ENCODE assay signal across 15 cellular contexts in genomic region chr10:71339796-71340589, GRCh38. TPM values are rescaled to one million over a fixed set of nuclear protein-coding genes. Genes with fewer than 3 reads are reported as not detected.
DNase-seq lines count a peak whose midpoint lies in the region; ATAC-seq, FAIRE-seq and TF ChIP-seq lines count a peak whose summit lies in the region.
"Had no signal": no experiment of that assay in that cellular context is flagged by ENCODE, and none has a peak within 500 bp of the region (broad histone marks: within the 10 kb centered on the region; RNA-seq: fewer than 3 reads in every experiment).

No MANE protein-coding gene starts in this region.

- no peaks in the 10 kb centered on the region for H3K9me3 Mint-ChIP-seq in activated T-cell treated with anti-CD3 and anti-CD28 coated beads, Interleukin-2, amount 50 U/mL, for 24 hours

- H3K27ac Mint-ChIP-seq in activated T-cell treated with anti-CD3 and anti-CD28 coated beads, Interleukin-2, amount 50 U/mL, for 24 hours, result peak overlapping the region; percentile 44

- DNase-seq in activated T-cell treated with anti-CD3 and anti-CD28 coated beads, Interleukin-2, amount 50 U/mL, for 24 hours, result no peak
- DNase-seq in activated T-cell treated with anti-CD3 and anti-CD28 coated beads for 4 hours (no peak), RWPE2 (ENCODE audit: low spot score) (peak; percentile 82), kidney epithelial cell (ENCODE audit: low read depth) (peak; percentile 38), urothelium cell line (ENCODE audit: low spot score) (peak; percentile 76), ovary (no peak), GM20000 (ENCODE audit: low spot score) (no peak), vagina (ENCODE audit: extremely low spot score in 2 of 2) (no peak)
- DNase-seq: COR-L47, hypothalamus, lower lobe of right lung, NCI-H1092, NCI-H524 treated with DMSO at 0.1 percent for 48 hours had no signal

- H3K4me1 ChIP-seq in RWPE2 (ENCODE audit: insufficient read depth, poor library complexity, severe bottlenecking) (peaks cover 16% of the 10 kb centered on the region), ovary (ENCODE audit: insufficient read depth) (peaks cover 2% of the 10 kb centered on the region), vagina (no peaks in the 10 kb centered on the region)

- H3K4me3 ChIP-seq in RWPE2 (ENCODE audit: severe bottlenecking) (no peak overlapping the region), kidney epithelial cell (ENCODE audit: low read depth, low read length) (no peak overlapping the region), ovary (no peak overlapping the region), vagina (no peak overlapping the region)
- H3K4me3 ChIP-seq: lower lobe of right lung, thoracic aorta had no signal

- H3K36me3 ChIP-seq in RWPE2 (ENCODE audit: low read depth) (no peaks in the 10 kb centered on the region), kidney epithelial cell (ENCODE audit: control insufficient read depth, insufficient read depth, low read length) (no peaks in the 10 kb centered on the region), ovary (no peaks in the 10 kb centered on the region), vagina (peaks cover 0 to 9% of the 10 kb centered on the region in 2 donors)
- H3K36me3 ChIP-seq: thoracic aorta had no signal

- TF ChIP-seq CTCF in RWPE2 (IDR thresholded peaks at IDR 0.05; ENCODE audit: poor library complexity, severe bottlenecking) (no peak), kidney epithelial cell (IDR thresholded peaks at IDR 0.05; ENCODE audit: insufficient read depth, low read length, poor library complexity, severe bottlenecking) (no peak), ovary (IDR thresholded peaks at IDR 0.05) (no peak), GM20000 (IDR thresholded peaks at IDR 0.05; ENCODE audit: extremely low read depth, missing control alignments) (no peak), vagina (IDR thresholded peaks at IDR 0.05) (no peak)

- TF ChIP-seq EP300 in ovary (IDR thresholded peaks at IDR 0.05), result no peak

- H3K9me3 ChIP-seq in RWPE2 (ENCODE audit: severe bottlenecking), result no peaks in the 10 kb centered on the region
- H3K9me3 ChIP-seq in ovary, result no peaks in the 10 kb centered on the region
- H3K9me3 ChIP-seq in vagina, result no peaks in the 10 kb centered on the region
- H3K9me3 ChIP-seq: lower lobe of right lung, thoracic aorta had no signal

- no peak for FAIRE-seq in urothelium cell line (lab: Jason Lieb, UNC)

- 93 to 96% (median 95%) methylated on average over 10 of the region's 10 CpGs for WGBS in ovary, 3 donors

- peak; percentile 93 for ATAC-seq in RWPE2 (ENCODE audit: low read depth)
- ATAC-seq: lower lobe of right lung, Right ventricle myocardium inferior had no signal

- peaks cover 18% of the 10 kb centered on the region for H3K36me3 Mint-ChIP-seq in activated T-cell treated with anti-CD3 and anti-CD28 coated beads, Interleukin-2, amount 50 U/mL, for 24 hours (ENCODE audit: low read depth)

- intact Hi-C loops in ovary (cut with DNase I) (no loop called here), vagina (cut with DNase I) (no loop called here)

- H3K4me1 Mint-ChIP-seq in activated T-cell treated with anti-CD3 and anti-CD28 coated beads, Interleukin-2, amount 50 U/mL, for 24 hours (ENCODE audit: low read depth), result no peaks in the 10 kb centered on the region

- no peak overlapping the region for H3K4me3 Mint-ChIP-seq in activated T-cell treated with anti-CD3 and anti-CD28 coated beads, Interleukin-2, amount 50 U/mL, for 24 hours

- H3K27me3 Mint-ChIP-seq in activated T-cell treated with anti-CD3 and anti-CD28 coated beads, Interleukin-2, amount 50 U/mL, for 24 hours, result no peaks in the 10 kb centered on the region

- H3K27me3 ChIP-seq in RWPE2 (ENCODE audit: insufficient read depth, poor library complexity, severe bottlenecking), result no peaks in the 10 kb centered on the region
- H3K27me3 ChIP-seq in kidney epithelial cell (ENCODE audit: control insufficient read depth, insufficient read depth, low read length), result no peaks in the 10 kb centered on the region
- H3K27me3 ChIP-seq in ovary, result no peaks in the 10 kb centered on the region
- H3K27me3 ChIP-seq in vagina, result no peaks in the 10 kb centered on the region

- no peak for TF ChIP-seq POLR2A in ovary (IDR thresholded peaks at IDR 0.05)
- no peak for TF ChIP-seq POLR2A in vagina (IDR thresholded peaks at IDR 0.05)

- H3K27ac ChIP-seq in RWPE2 (ENCODE audit: poor library complexity, severe bottlenecking) (peak overlapping the region; percentile 8), ovary (no peak overlapping the region), vagina (no peak overlapping the region)
- H3K27ac ChIP-seq: lower lobe of right lung, thoracic aorta had no signal

RNA-seq across cellular contexts. Expression of gene SLC29A3, which starts 20.9 kb away (rescaled TPM):
- 3.6 TPM in 2 replicates for total RNA-seq in kidney epithelial cell
- 10 to 100 TPM; 10.1 to 18.3 (median 15.5) TPM for total RNA-seq in ovary
- polyA plus RNA-seq in ovary, result 10 to 100 TPM; 13.1 to 16.6 TPM
- total RNA-seq in vagina, result 7.6 TPM

RNA-seq across cellular contexts. Expression of gene CDH23, which starts 56.7 kb away (rescaled TPM):
- total RNA-seq in kidney epithelial cell, result 0.04 and 0.14 TPM in 2 replicates
- total RNA-seq in ovary, result 100 to 1,000 TPM in 1 of 7 donors, 10 to 100 TPM in 5, 1 to 10 TPM in 1; 7.5 to 108 (median 40.5) TPM
- polyA plus RNA-seq in ovary, result 10 to 100 TPM; 10.9 to 13.3 TPM
- total RNA-seq in vagina, result 10.3 TPM

Comparison
In these comparisons a context has a peak if more than half of its experiments do, and no peak if none do; other contexts are left out.
1. DNase-seq: peak in RWPE2 (single experiment), kidney epithelial cell (single experiment) and urothelium cell line (single experiment); none in activated T-cell treated with anti-CD3 and anti-CD28 coated beads, Interleukin-2, amount 50 U/mL, for 24 hours (single experiment), activated T-cell treated with anti-CD3 and anti-CD28 coated beads for 4 hours (single experiment), ovary (0 of 5), GM20000 (single experiment) and vagina (0 of 2).